ENCODE assay signal across 8 cellular contexts in the genomic region with DNA sequence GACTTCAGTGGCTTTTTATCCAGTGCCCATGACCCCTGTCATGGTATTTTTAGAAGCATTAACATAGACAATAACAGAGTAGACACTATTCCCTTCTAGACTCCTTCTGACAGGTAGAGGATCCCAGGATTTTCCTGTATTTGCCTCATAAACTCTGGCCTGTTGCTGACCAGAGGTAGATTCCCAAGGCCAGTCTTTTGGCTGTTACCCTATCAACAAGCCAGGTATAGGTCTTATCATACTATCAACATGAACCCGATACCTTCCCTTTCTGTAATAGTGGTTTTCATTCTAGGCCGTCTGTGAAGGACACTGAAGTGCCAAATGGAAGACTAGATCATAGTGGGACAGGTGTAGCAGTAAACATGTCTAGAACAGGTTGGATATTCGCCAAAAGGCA.
"Had no signal": no experiment of that assay in that cellular context is flagged by ENCODE, and none has a peak within 500 bp of the region (broad histone marks: within the 10 kb centered on the region; RNA-seq: fewer than 3 reads in every experiment).

No MANE protein-coding gene starts in this region.

- DNase-seq: GM23248, GOT3, H9, HCEC 1CT, KBM-7 had no signal

- H3K27ac ChIP-seq: GM23248, HL-60 had no signal

- H3K4me3 ChIP-seq: GM23248 had no signal

- FAIRE-seq: H54, HepG2 had no signal

- ATAC-seq: HepG2 had no signal
